Comparison of ENCODE assay signal across 8 cellular contexts in genomic region chr16:1413684-1414531, GRCh38. TPM values are rescaled to one million over a fixed set of nuclear protein-coding genes. Genes with fewer than 3 reads are reported as not detected.
DNase-seq lines count a peak whose midpoint lies in the region; ATAC-seq and TF ChIP-seq lines count a peak whose summit lies in the region.

No MANE protein-coding gene starts in this region.

- H3K4me1 ChIP-seq in HAP-1 = peaks cover 10% of the 10 kb centered on the region

- in situ Hi-C loops in HAP-1 (cut with MboI; ENCODE audit: low sequenced_read_pairs) = no loop called here

- no peaks in the 10 kb centered on the region for H3K9me3 Mint-ChIP-seq in mesothelial cell of epicardium

- peak overlapping the region; percentile 62 for H3K4me3 ChIP-seq in HAP-1

- TF ChIP-seq CTCF in mesothelial cell of epicardium (IDR thresholded peaks at IDR 0.05; ENCODE audit: unreplicated experiment) = peak; percentile 72

- H3K27ac Mint-ChIP-seq in mesothelial cell of epicardium = peak overlapping the region; percentile 56

- no peaks in the 10 kb centered on the region for H3K27me3 ChIP-seq in HAP-1 (ENCODE audit: low read depth)

- no peaks in the 10 kb centered on the region for H3K27me3 Mint-ChIP-seq in mesothelial cell of epicardium (ENCODE audit: low read depth)

- no peak for ATAC-seq in GM21367 (IDR thresholded peaks at IDR 0.05; ENCODE audit: unreplicated experiment)

- peak; percentile 10 for DNase-seq in DMS79 (lab: John Stamatoyannopoulos, UW)
- DNase-seq in HAP-1 (ENCODE audit: low spot score in 2 of 2) = peak in 1 of 2 experiments; percentile 71
- DNase-seq in NCI-H2196 (lab: John Stamatoyannopoulos, UW; ENCODE audit: unreplicated experiment) = peak; percentile 69
- peak; percentile 72 to 73 for DNase-seq in activated CD4-positive, alpha-beta T cell treated with anti-CD3 and anti-CD28 coated beads, Interleukin-2, amount 50 U/mL, for 48 hours
- peak; percentile 47 for DNase-seq in effector CD8-positive, alpha-beta T cell (lab: John Stamatoyannopoulos, UW)
- DNase-seq in mesothelial cell of epicardium (ENCODE audit: low spot score in 2 of 2, unreplicated experiment in 2 of 2) = peak in 1 of 2 experiments; percentile 67
- DNase-seq in stimulated activated CD8-positive, alpha-beta memory T cell treated with anti-CD3 and anti-CD28 coated beads, Interleukin-7, amount 100 ng/mL, for 24 hours (ENCODE audit: low read depth) = peak; percentile 35

- peak overlapping the region; percentile 78 for H3K4me3 Mint-ChIP-seq in mesothelial cell of epicardium

- no peaks in the 10 kb centered on the region for H3K9me3 ChIP-seq in HAP-1

- peaks cover 6% of the 10 kb centered on the region for H3K36me3 ChIP-seq in HAP-1 (replicated peaks)

- H3K36me3 Mint-ChIP-seq in mesothelial cell of epicardium = peaks cover 8% of the 10 kb centered on the region

- peaks cover 13% of the 10 kb centered on the region for H3K4me1 Mint-ChIP-seq in mesothelial cell of epicardium

RNA-seq across cellular contexts. Expression of gene UNKL, which starts 0.6 kb away (rescaled TPM):
- total RNA-seq in mesothelial cell of epicardium = 38.3 to 43.6 TPM (median 40.2 TPM) in 3 replicates

RNA-seq across cellular contexts. Expression of gene UQCC4, which starts 6.6 kb away (rescaled TPM):
- 12.9 to 14.6 TPM (median 14.2 TPM) in 3 replicates for total RNA-seq in mesothelial cell of epicardium

RNA-seq across cellular contexts. Expression of gene PERCC1, which starts 17.0 kb away (rescaled TPM):
- not detected in 3 replicates for total RNA-seq in mesothelial cell of epicardium

RNA-seq across cellular contexts. Expression of gene CCDC154, which starts 30.4 kb away (rescaled TPM):
- total RNA-seq in mesothelial cell of epicardium = 3.9 to 5.6 TPM (median 4.2 TPM) in 3 replicates
